Comparison of ENCODE assay signal across 8 cellular contexts in the genomic region with DNA sequence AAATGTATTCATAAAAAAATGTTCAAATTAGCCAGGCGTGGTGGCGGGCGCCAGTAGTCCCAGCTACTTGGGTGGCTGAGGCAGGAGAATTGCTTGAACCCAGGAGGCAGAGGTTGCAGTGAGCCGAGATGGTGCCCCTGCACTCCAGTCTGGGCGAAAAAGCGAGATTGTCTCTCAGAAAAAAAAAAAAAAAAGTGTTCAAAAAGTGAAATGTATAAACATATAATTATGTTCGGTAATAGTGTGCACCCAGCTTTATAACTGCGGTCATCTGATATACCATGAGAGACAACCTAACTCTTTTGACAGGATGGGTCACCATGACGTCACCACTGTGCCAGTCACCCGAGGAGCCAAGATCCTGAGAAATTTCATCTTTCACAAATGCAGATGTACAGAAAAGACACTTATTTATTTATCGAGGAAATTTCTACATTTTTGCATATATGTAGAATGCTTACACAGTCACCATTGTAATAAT. TPM values are rescaled to one million over a fixed set of nuclear protein-coding genes. Genes with fewer than 3 reads are reported as not detected.
DNase-seq lines count a peak whose midpoint lies in the region; ATAC-seq, FAIRE-seq and TF ChIP-seq lines count a peak whose summit lies in the region.

No MANE protein-coding gene starts in this region.

- H3K9me3 ChIP-seq in mucosa of descending colon: no peaks in the 10 kb centered on the region

- peak overlapping the region; percentile 20 for H3K27ac Mint-ChIP-seq in chondrocyte (ENCODE audit: unreplicated experiment)

- H3K9me3 Mint-ChIP-seq in chondrocyte (ENCODE audit: low read depth): no peaks in the 10 kb centered on the region

- no peaks in the 10 kb centered on the region for H3K36me3 ChIP-seq in mucosa of descending colon (ENCODE audit: low read depth)

- DNase-seq in NCI-H510A treated with DMSO at 0.1 percent for 48 hours (lab: John Stamatoyannopoulos, UW): peak; percentile 8
- no peak for DNase-seq in NCI-H510A (lab: John Stamatoyannopoulos, UW)
- peak; percentile 54 for DNase-seq in NCI-H526 treated with DMSO at 0.1 percent for 48 hours (lab: John Stamatoyannopoulos, UW)
- no peak for DNase-seq in chondrocyte (ENCODE audit: low spot score)
- no peak for DNase-seq in mucosa of descending colon
- no peak for DNase-seq in D721Med (ENCODE audit: insufficient read length, low spot score)

- H3K4me1 ChIP-seq in mucosa of descending colon (ENCODE audit: low read depth): peaks cover 24% of the 10 kb centered on the region

- peaks cover 39% of the 10 kb centered on the region for H3K4me1 Mint-ChIP-seq in chondrocyte (ENCODE audit: low read depth)

- ATAC-seq in mucosa of descending colon (no peak), HG02938 (IDR thresholded peaks at IDR 0.05; ENCODE audit: unreplicated experiment) (no peak), GM18907 (IDR thresholded peaks at IDR 0.05; ENCODE audit: unreplicated experiment) (no peak)

- no peak for FAIRE-seq in D721Med (lab: Jason Lieb, UNC)

- intact Hi-C loops in mucosa of descending colon (cut with DNase I, micrococcal nuclease): no loop called here

- H3K36me3 Mint-ChIP-seq in chondrocyte (ENCODE audit: low read depth): no peaks in the 10 kb centered on the region

- H3K4me3 Mint-ChIP-seq in chondrocyte (ENCODE audit: unreplicated experiment): peak overlapping the region; percentile 68

- H3K27me3 Mint-ChIP-seq in chondrocyte (ENCODE audit: low read depth): no peaks in the 10 kb centered on the region

- peak overlapping the region; percentile 90 for H3K4me3 ChIP-seq in mucosa of descending colon

- TF ChIP-seq CTCF in chondrocyte (IDR thresholded peaks at IDR 0.05): peak; percentile 54
- no peak for TF ChIP-seq CTCF in mucosa of descending colon (IDR thresholded peaks at IDR 0.05)
- TF ChIP-seq CTCF in D721Med (IDR thresholded peaks at IDR 0.05; ENCODE audit: insufficient read depth, missing control alignments): no peak

RNA-seq across cellular contexts. Expression of gene RP9, which starts 0.6 kb away (rescaled TPM):
- total RNA-seq in chondrocyte (13.7 to 16.5 TPM (median 16.2 TPM) in 3 replicates), mucosa of descending colon (10 to 100 TPM; 10.8 to 12.2 (median 11.5) TPM)

RNA-seq across cellular contexts. Expression of gene BBS9, which starts 19.6 kb away (rescaled TPM):
- total RNA-seq in chondrocyte: 16.5 to 29.7 TPM (median 18.0 TPM) in 3 replicates
- 10 to 100 TPM in 2 of 3 donors, 1 to 10 TPM in 1; 8.2 to 23.5 (median 15.8) TPM for total RNA-seq in mucosa of descending colon

RNA-seq across cellular contexts. Expression of gene NT5C3A, which starts 47.2 kb away (rescaled TPM):
- total RNA-seq in chondrocyte (9.7 to 15.6 TPM (median 14.5 TPM) in 3 replicates), mucosa of descending colon (100 to 1,000 TPM in 1 of 3 donors, 10 to 100 TPM in 2; 62.1 to 107 (median 93.8) TPM)

Comparison
In these comparisons a context has a peak if more than half of its experiments do, and no peak if none do; other contexts are left out.
1. DNase-seq: peak in NCI-H510A treated with DMSO at 0.1 percent for 48 hours (single experiment) and NCI-H526 treated with DMSO at 0.1 percent for 48 hours (single experiment); none in NCI-H510A (single experiment), chondrocyte (single experiment), mucosa of descending colon (0 of 3) and D721Med (single experiment).